18 cellular contexts compared by ENCODE assay signal in genomic region chr2:3500326-3500899, GRCh38. TPM values are rescaled to one million over a fixed set of nuclear protein-coding genes. Genes with fewer than 3 reads are reported as not detected.
A peak's percentile ranks its signal among the peaks of the same experiment; 100 is the strongest.
DNase-seq lines count a peak whose midpoint lies in the region; ATAC-seq, FAIRE-seq and TF ChIP-seq lines count a peak whose summit lies in the region.
"Had no signal": no experiment of that assay in that cellular context is flagged by ENCODE, and none has a peak within 500 bp of the region (broad histone marks: within the 10 kb centered on the region; RNA-seq: fewer than 3 reads in every experiment).

No MANE protein-coding gene starts in this region.

- intact Hi-C loops in kidney (cut with DNase I): no loop called here

- FAIRE-seq in kidney (lab: Jason Lieb, UNC): no peak

- no peaks in the 10 kb centered on the region for H3K9me3 ChIP-seq in kidney (ENCODE audit: control insufficient read depth in 1 of 2, low read length in 2 of 2)
- H3K9me3 ChIP-seq in osteoblast (ENCODE audit: low read depth, low read length): no peaks in the 10 kb centered on the region
- H3K9me3 ChIP-seq: BE2C had no signal

- H3K9ac ChIP-seq in kidney (ENCODE audit: low read length in 2 of 2): no peak overlapping the region

- H3K27ac ChIP-seq in kidney (ENCODE audit: low read depth in 2 of 2, low read length in 2 of 2): no peak overlapping the region
- H3K27ac ChIP-seq in osteoblast (ENCODE audit: low read depth, low read length): no peak overlapping the region

- peaks cover 23% of the 10 kb centered on the region for H3K79me2 ChIP-seq in osteoblast (ENCODE audit: insufficient read depth, low read length)

- H3K4me2 ChIP-seq in osteoblast (ENCODE audit: insufficient read depth, low read length): no peak overlapping the region
- H3K4me2 ChIP-seq: GM23338 had no signal

- H3K27me3 ChIP-seq in H7 (ENCODE audit: control insufficient read depth, insufficient read depth, low read length) (no peaks in the 10 kb centered on the region), osteoblast (ENCODE audit: insufficient read depth, low read length) (no peaks in the 10 kb centered on the region)
- H3K27me3 ChIP-seq: BE2C had no signal

- H4K20me1 ChIP-seq in osteoblast (ENCODE audit: insufficient read depth, low read length): peaks cover 4% of the 10 kb centered on the region

- DNase-seq in H7 (peak; percentile 12), NCI-H774 (lab: John Stamatoyannopoulos, UW) (peak; percentile 41), kidney (peak; percentile 64), osteoblast (ENCODE audit: insufficient read length, low spot score, missing footprints) (peak; percentile 21), HPDE6-E6E7 (ENCODE audit: extremely low spot score) (no peak), NCI-H510A (lab: John Stamatoyannopoulos, UW) (no peak)
- DNase-seq: BE2C, EL, GF-D8, Karpas-422, NCI-H1694 treated with DMSO at 0.1 percent for 48 hours, NCI-H2081 treated with DMSO at 0.1 percent for 48 hours, NCI-H2171 treated with DMSO at 0.1 percent for 48 hours, NCI-H526, OCI-M1, Right ventricle myocardium superior had no signal

- H3K36me3 ChIP-seq in H7 (replicated peaks; ENCODE audit: control insufficient read depth, insufficient read depth, low read length) (no peaks in the 10 kb centered on the region), kidney (ENCODE audit: control insufficient read depth in 1 of 2, insufficient read depth in 2 of 2, low read length in 2 of 2) (peaks cover 36 to 56% of the 10 kb centered on the region in 2 donors), osteoblast (ENCODE audit: insufficient read depth, low read length) (peaks cover 45% of the 10 kb centered on the region)
- H3K36me3 ChIP-seq: BE2C had no signal

- H2AFZ ChIP-seq in osteoblast (ENCODE audit: low read length): no peak overlapping the region
- H2AFZ ChIP-seq: GM23338 had no signal

- no peak for ATAC-seq in HG02642 (IDR thresholded peaks at IDR 0.05; ENCODE audit: poor library complexity, unreplicated experiment)
- ATAC-seq: GM23338 had no signal

- H3K4me3 ChIP-seq in H7 (ENCODE audit: insufficient read depth, low read depth, low read length) (no peak overlapping the region), kidney (ENCODE audit: low read length in 2 of 2) (no peak overlapping the region), osteoblast (ENCODE audit: insufficient read depth, low read length) (no peak overlapping the region)
- H3K4me3 ChIP-seq: GM23338 had no signal

- no peak for TF ChIP-seq CTCF in kidney (IDR thresholded peaks at IDR 0.05; ENCODE audit: borderline replicate concordance, extremely low read depth, insufficient read depth)
- TF ChIP-seq CTCF in osteoblast (IDR thresholded peaks at IDR 0.05; ENCODE audit: extremely low read depth, low read depth, low read length): no peak

- H3K4me1 ChIP-seq in kidney (ENCODE audit: control insufficient read depth in 1 of 2, insufficient read depth in 1 of 2, low read depth in 1 of 2, low read length in 2 of 2) (no peaks in the 10 kb centered on the region), osteoblast (ENCODE audit: insufficient read depth, low read length) (no peaks in the 10 kb centered on the region)
- H3K4me1 ChIP-seq: BE2C had no signal

RNA-seq across cellular contexts. Expression of gene ADI1, which starts 18.9 kb away (rescaled TPM):
- 19.8 and 21.0 TPM in 2 replicates for total RNA-seq in H7 (2014; rRNA removed; shearing (Covaris generic))
- total RNA-seq in kidney: 74.0 TPM
- polyA plus RNA-seq in kidney (ENCODE audit: insufficient read depth, low read depth, low replicate concordance): 236 TPM
- total RNA-seq in osteoblast: 51.3 and 55.4 TPM in 2 replicates

RNA-seq across cellular contexts. Expression of gene RNASEH1, which starts 57.7 kb away (rescaled TPM):
- total RNA-seq in H7 (2014; rRNA removed; shearing (Covaris generic)): 40.4 and 42.8 TPM in 2 replicates
- 21.1 TPM for total RNA-seq in kidney
- 6.8 TPM for polyA plus RNA-seq in kidney (ENCODE audit: insufficient read depth, low read depth, low replicate concordance)
- 35.9 and 39.4 TPM in 2 replicates for total RNA-seq in osteoblast

Comparison
In these comparisons a context has a peak if more than half of its experiments do, and no peak if none do; other contexts are left out.
1. DNase-seq: peak in H7 (single experiment), NCI-H774 (single experiment), kidney (single experiment) and osteoblast (single experiment); none in HPDE6-E6E7 (single experiment) and NCI-H510A (single experiment).